In genomic region chr1:237732657-237733056, GRCh38 we compare ENCODE assay signal across 7 cellular contexts.
"Had no signal": no experiment of that assay in that cellular context is flagged by ENCODE, and none has a peak within 500 bp of the region (broad histone marks: within the 10 kb centered on the region; RNA-seq: fewer than 3 reads in every experiment).

No MANE protein-coding gene starts in this region.

- H3K9ac ChIP-seq: KMS-11 had no signal

- DNase-seq: IMR-90, KBM-7, KG1 had no signal

- H3K4me2 ChIP-seq: KMS-11 had no signal

- ATAC-seq: HepG2, K562 had no signal

- H3K4me3 ChIP-seq: K562 had no signal

- H3K27ac ChIP-seq: HL-60, KMS-11 had no signal
